ENCODE assay signal across 1 cellular context in genomic region chr11:44775366-44776356, GRCh38.
TF ChIP-seq lines count a peak whose summit lies in the region.

No MANE protein-coding gene starts in this region.

TF ChIP-seq in H1, 55 proteins besides CTCF, POLR2A, EP300 and RAD21 (continued from another document):
- TF ChIP-seq E2F6 (IDR thresholded peaks at IDR 0.05) (no peak), BACH1 (IDR thresholded peaks at IDR 0.05; ENCODE audit: low read length) (peak; percentile 8; the same call in 1 of the 2 replicates), SAP30 (IDR thresholded peaks at IDR 0.05; ENCODE audit: insufficient read depth, insufficient replicate concordance, low read length) (no peak), TAF7 (optimal IDR thresholded peaks at IDR 0.05; ENCODE audit: borderline replicate concordance, low read depth, low read length) (no peak)
